Comparison of ENCODE assay signal across 7 cellular contexts in genomic region chr15:34514251-34514760, GRCh38.
DNase-seq lines count a peak whose midpoint lies in the region; ATAC-seq, FAIRE-seq and TF ChIP-seq lines count a peak whose summit lies in the region.

No MANE protein-coding gene starts in this region.

- H3K9me3 ChIP-seq in mucosa of stomach (ENCODE audit: control insufficient read depth, low read length) (no peaks in the 10 kb centered on the region), uterus (no peaks in the 10 kb centered on the region)

- H3K4me1 Mint-ChIP-seq in T-helper 1 cell treated with Interleukin-12 subunit alpha and Interleukin-12 subunit beta and Interleukin-4 antibody, amounts not matched to agents 30 μg/mL and 1 μg/mL, for 36 hours (ENCODE audit: low read depth), result peaks cover 12% of the 10 kb centered on the region

- peak; percentile 58 for ATAC-seq in HG02588 (IDR thresholded peaks at IDR 0.05; ENCODE audit: unreplicated experiment)
- ATAC-seq in HG02973 (IDR thresholded peaks at IDR 0.05; ENCODE audit: unreplicated experiment), result no peak

- H3K27me3 ChIP-seq in mucosa of stomach (ENCODE audit: control insufficient read depth, insufficient read depth, low read length), result peaks cover 40% of the 10 kb centered on the region
- H3K27me3 ChIP-seq in uterus, result no peaks in the 10 kb centered on the region

- no peak for FAIRE-seq in GM12891 (lab: Jason Lieb, UNC)

- H3K27me3 Mint-ChIP-seq in T-helper 1 cell treated with Interleukin-12 subunit alpha and Interleukin-12 subunit beta and Interleukin-4 antibody, amounts not matched to agents 30 μg/mL and 1 μg/mL, for 36 hours (ENCODE audit: low read depth), result peaks cover 69% of the 10 kb centered on the region

- H3K9me3 Mint-ChIP-seq in T-helper 1 cell treated with Interleukin-12 subunit alpha and Interleukin-12 subunit beta and Interleukin-4 antibody, amounts not matched to agents 30 μg/mL and 1 μg/mL, for 36 hours, result no peaks in the 10 kb centered on the region

- H3K36me3 Mint-ChIP-seq in T-helper 1 cell treated with Interleukin-12 subunit alpha and Interleukin-12 subunit beta and Interleukin-4 antibody, amounts not matched to agents 30 μg/mL and 1 μg/mL, for 36 hours (ENCODE audit: low read depth), result no peaks in the 10 kb centered on the region

- H3K27ac Mint-ChIP-seq in T-helper 1 cell treated with Interleukin-12 subunit alpha and Interleukin-12 subunit beta and Interleukin-4 antibody, amounts not matched to agents 30 μg/mL and 1 μg/mL, for 36 hours, result no peak overlapping the region

- peak overlapping the region; percentile 79 to 82 for H3K27ac ChIP-seq in uterus

- TF ChIP-seq POLR2A in GM12891 (IDR thresholded peaks at IDR 0.05; ENCODE audit: low read depth, low read length), result no peak
- no peak for TF ChIP-seq POLR2A in uterus (IDR thresholded peaks at IDR 0.05)

- no peaks in the 10 kb centered on the region for H3K4me1 ChIP-seq in mucosa of stomach (ENCODE audit: control insufficient read depth, insufficient read depth, low read length)
- peaks cover 0 to 5% of the 10 kb centered on the region in 2 donors for H3K4me1 ChIP-seq in uterus

- H3K36me3 ChIP-seq in mucosa of stomach (ENCODE audit: control insufficient read depth, insufficient read depth, low read length), result no peaks in the 10 kb centered on the region
- H3K36me3 ChIP-seq in uterus, result no peaks in the 10 kb centered on the region

- intact Hi-C loops in uterus (cut with DNase I; ENCODE audit: low total_unique reads), result no loop called here

- H3K9ac ChIP-seq in mucosa of stomach (ENCODE audit: low read length), result peak overlapping the region; percentile 47

- peak overlapping the region; percentile 24 for H3K4me3 ChIP-seq in epithelial cell of esophagus (ENCODE audit: low read length)
- H3K4me3 ChIP-seq in mucosa of stomach (ENCODE audit: low read length), result peak overlapping the region; percentile 14
- peak overlapping the region; percentile 58 to 89 for H3K4me3 ChIP-seq in uterus

- DNase-seq in GM12891 (ENCODE audit: insufficient read length, low spot score) (peak; percentile 47), epithelial cell of esophagus (ENCODE audit: low read depth) (no peak), uterus (peak; percentile 23 to 47)

- H3K4me3 Mint-ChIP-seq in T-helper 1 cell treated with Interleukin-12 subunit alpha and Interleukin-12 subunit beta and Interleukin-4 antibody, amounts not matched to agents 30 μg/mL and 1 μg/mL, for 36 hours, result peak overlapping the region; percentile 86

- no peak for TF ChIP-seq CTCF in epithelial cell of esophagus (IDR thresholded peaks at IDR 0.05; ENCODE audit: insufficient read depth, low read depth, low read length, missing control alignments)
- TF ChIP-seq CTCF in uterus (IDR thresholded peaks at IDR 0.05), result no peak

TF ChIP-seq in GM12891, 5 proteins besides CTCF, POLR2A, EP300 and RAD21:
- TF ChIP-seq SPI1 (IDR thresholded peaks at IDR 0.05; ENCODE audit: low read depth, low read length), result no peak
- no peak for TF ChIP-seq POLR2AphosphoS5 (IDR thresholded peaks at IDR 0.05; ENCODE audit: low read depth, low read length)
- TF ChIP-seq POU2F2 (IDR thresholded peaks at IDR 0.05; ENCODE audit: low read depth, low read length), result no peak
- TF ChIP-seq PAX5 (IDR thresholded peaks at IDR 0.05; ENCODE audit: insufficient read depth, low read length, severe bottlenecking), result no peak
- TF ChIP-seq TAF1 (IDR thresholded peaks at IDR 0.05; ENCODE audit: low read depth, low read length), result no peak

Comparison
In these comparisons a context has a peak if more than half of its experiments do, and no peak if none do; other contexts are left out.
1. H3K4me3 ChIP-seq: peak in every context shown above with its lines; median percentile 74 in uterus; 24 in epithelial cell of esophagus; 14 in mucosa of stomach.